Comparison of ENCODE assay signal across 36 cellular contexts in genomic region chr5:43216941-43217340, GRCh38. TPM values are rescaled to one million over a fixed set of nuclear protein-coding genes. Genes with fewer than 3 reads are reported as not detected.
"Had no signal": no experiment of that assay in that cellular context is flagged by ENCODE, and none has a peak within 500 bp of the region (broad histone marks: within the 10 kb centered on the region; RNA-seq: fewer than 3 reads in every experiment).

No MANE protein-coding gene starts in this region.

- H3K27ac ChIP-seq: KMS-11 had no signal

- H3K36me3 ChIP-seq: MG63 had no signal

- H3K4me3 ChIP-seq: MG63 had no signal

- H3K27me3 ChIP-seq: MG63 had no signal

- H3K9me3 ChIP-seq: MG63 had no signal

- DNase-seq: Kasumi-1, KG1, MG63, MM.1S, MV-4-11, NCI-H1048, NCI-H1092, NCI-H1092 treated with DMSO at 0.1 percent for 48 hours, NCI-H1105, NCI-H1105 treated with DMSO at 0.1 percent for 48 hours, NCI-H1417, NCI-H1417 treated with DMSO at 0.1 percent for 48 hours, NCI-H1436, NCI-H1436 treated with DMSO at 0.1 percent for 48 hours, NCI-H146, NCI-H1694, NCI-H1694 treated with DMSO at 0.1 percent for 48 hours, NCI-H187, NCI-H187 treated with DMSO at 0.1 percent for 48 hours, NCI-H1930, NCI-H2029, NCI-H2029 treated with DMSO at 0.1 percent for 48 hours, NCI-H2081, NCI-H2081 treated with DMSO at 0.1 percent for 48 hours, NCI-H2107, NCI-H2171, NCI-H2171 treated with DMSO at 0.1 percent for 48 hours, NCI-H2227 treated with DMSO at 0.1 percent for 48 hours, NCI-H226, NCI-H345, NCI-H446, NCI-H446 treated with DMSO at 0.1 percent for 48 hours, NCI-H510A had no signal

- H3K9ac ChIP-seq: KMS-11 had no signal

- H3K4me2 ChIP-seq: KMS-11 had no signal

RNA-seq across cellular contexts. Expression of gene NIM1K, which starts 24.9 kb away (rescaled TPM):
- total RNA-seq: MCF 10A, NCI-H460 had no signal
